ENCODE assay signal across 1 cellular context in the genomic region with DNA sequence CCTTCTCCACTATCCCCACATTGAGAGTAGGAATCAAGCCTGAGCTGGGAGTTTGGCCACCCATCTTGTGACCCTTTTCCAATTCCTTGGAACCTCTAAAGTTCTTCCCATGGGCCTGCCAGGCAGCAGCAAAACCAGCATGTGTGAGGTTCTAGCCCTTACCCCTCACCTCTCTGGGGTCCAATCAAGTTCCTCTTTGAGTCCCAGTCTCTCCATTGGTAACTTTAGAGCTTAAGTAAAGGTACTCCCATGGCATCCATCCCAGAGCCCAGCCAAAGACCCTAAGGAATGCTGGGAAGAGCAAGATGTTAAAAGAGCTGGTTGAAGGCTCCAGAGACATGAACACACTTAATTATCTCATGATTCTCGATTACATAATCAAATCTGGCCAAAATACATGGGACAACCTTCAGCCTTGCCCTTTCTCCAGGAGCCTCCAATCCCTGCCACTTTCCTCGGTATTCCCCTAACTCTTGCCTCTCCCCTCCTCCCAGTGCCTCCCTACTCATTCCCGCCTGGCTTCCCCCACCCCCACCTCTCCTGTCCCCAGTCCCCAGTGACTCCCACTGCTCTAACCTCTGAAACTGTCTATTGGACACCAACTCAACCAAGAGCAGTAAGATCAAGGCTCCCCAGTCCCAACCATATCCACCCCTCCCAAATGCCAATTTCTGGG.
TF ChIP-seq lines count a peak whose summit lies in the region.

No MANE protein-coding gene starts in this region.

TF ChIP-seq in IMR-90, 13 proteins besides CTCF, POLR2A, EP300 and RAD21:
- no peak for TF ChIP-seq CHD1 (IDR thresholded peaks at IDR 0.05; ENCODE audit: low read depth, low read length)
- no peak for TF ChIP-seq MAFK (IDR thresholded peaks at IDR 0.05; ENCODE audit: low read depth, low read length)
- no peak for TF ChIP-seq NFE2L2 (IDR thresholded peaks at IDR 0.05; ENCODE audit: low read depth, low read length)
- TF ChIP-seq, protein P1, sequence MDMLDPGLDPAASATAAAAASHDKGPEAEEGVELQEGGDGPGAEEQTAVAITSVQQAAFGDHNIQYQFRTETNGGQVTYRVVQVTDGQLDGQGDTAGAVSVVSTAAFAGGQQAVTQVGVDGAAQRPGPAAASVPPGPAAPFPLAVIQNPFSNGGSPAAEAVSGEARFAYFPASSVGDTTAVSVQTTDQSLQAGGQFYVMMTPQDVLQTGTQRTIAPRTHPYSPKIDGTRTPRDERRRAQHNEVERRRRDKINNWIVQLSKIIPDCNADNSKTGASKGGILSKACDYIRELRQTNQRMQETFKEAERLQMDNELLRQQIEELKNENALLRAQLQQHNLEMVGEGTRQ (IDR thresholded peaks at IDR 0.05; ENCODE audit: low read depth, low read length) = no peak
- TF ChIP-seq, protein P2, sequence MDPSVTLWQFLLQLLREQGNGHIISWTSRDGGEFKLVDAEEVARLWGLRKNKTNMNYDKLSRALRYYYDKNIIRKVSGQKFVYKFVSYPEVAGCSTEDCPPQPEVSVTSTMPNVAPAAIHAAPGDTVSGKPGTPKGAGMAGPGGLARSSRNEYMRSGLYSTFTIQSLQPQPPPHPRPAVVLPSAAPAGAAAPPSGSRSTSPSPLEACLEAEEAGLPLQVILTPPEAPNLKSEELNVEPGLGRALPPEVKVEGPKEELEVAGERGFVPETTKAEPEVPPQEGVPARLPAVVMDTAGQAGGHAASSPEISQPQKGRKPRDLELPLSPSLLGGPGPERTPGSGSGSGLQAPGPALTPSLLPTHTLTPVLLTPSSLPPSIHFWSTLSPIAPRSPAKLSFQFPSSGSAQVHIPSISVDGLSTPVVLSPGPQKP (IDR thresholded peaks at IDR 0.05; ENCODE audit: borderline replicate concordance, low read depth, low read length) = no peak
- no peak for TF ChIP-seq FOS (IDR thresholded peaks at IDR 0.05; ENCODE audit: low read depth, low read length)
- TF ChIP-seq CEBPB (IDR thresholded peaks at IDR 0.05; ENCODE audit: low read depth, low read length) = no peak
- TF ChIP-seq RCOR1 (IDR thresholded peaks at IDR 0.05; ENCODE audit: insufficient replicate concordance, low read length) = no peak
